In genomic region chr11:69718147-69718546, GRCh38 we compare ENCODE assay signal across 8 cellular contexts. TPM values are rescaled to one million over a fixed set of nuclear protein-coding genes. Genes with fewer than 3 reads are reported as not detected.
DNase-seq lines count a peak whose midpoint lies in the region; ATAC-seq and TF ChIP-seq lines count a peak whose summit lies in the region.

No MANE protein-coding gene starts in this region.

- no peaks in the 10 kb centered on the region for H3K4me1 Mint-ChIP-seq in activated T-cell treated with anti-CD3 and anti-CD28 coated beads, Interleukin-2, amount 50 U/mL, for 4 hours (ENCODE audit: low read depth)
- H3K4me1 Mint-ChIP-seq in immature natural killer cell: no peaks in the 10 kb centered on the region

- TF ChIP-seq RAD21 in neural cell (conservative IDR thresholded peaks at IDR 0.05): peak; percentile 57

- no peaks in the 10 kb centered on the region for H3K9me3 Mint-ChIP-seq in activated T-cell treated with anti-CD3 and anti-CD28 coated beads, Interleukin-2, amount 50 U/mL, for 4 hours
- no peaks in the 10 kb centered on the region for H3K9me3 Mint-ChIP-seq in immature natural killer cell

- H3K36me3 ChIP-seq in neural cell (ENCODE audit: insufficient read depth, low read length): no peaks in the 10 kb centered on the region

- peak; percentile 59 for TF ChIP-seq CTCF in neural cell (IDR thresholded peaks at IDR 0.05; ENCODE audit: poor library complexity, severe bottlenecking)

- no peaks in the 10 kb centered on the region for H3K36me3 Mint-ChIP-seq in activated T-cell treated with anti-CD3 and anti-CD28 coated beads, Interleukin-2, amount 50 U/mL, for 4 hours (ENCODE audit: insufficient read depth)
- H3K36me3 Mint-ChIP-seq in immature natural killer cell: no peaks in the 10 kb centered on the region

- H4K20me1 ChIP-seq in neural cell (ENCODE audit: insufficient read depth): no peaks in the 10 kb centered on the region

- H3K27ac Mint-ChIP-seq in immature natural killer cell: no peak overlapping the region

- H3K9me3 ChIP-seq in neural cell (ENCODE audit: low read length): no peaks in the 10 kb centered on the region

- no peak overlapping the region for H2AFZ ChIP-seq in neural cell (ENCODE audit: low read depth, low read length)

- no peaks in the 10 kb centered on the region for H3K9me2 ChIP-seq in neural cell (ENCODE audit: insufficient read depth, low read length)

- H3K4me3 Mint-ChIP-seq in activated T-cell treated with anti-CD3 and anti-CD28 coated beads, Interleukin-2, amount 50 U/mL, for 4 hours: no peak overlapping the region
- no peak overlapping the region for H3K4me3 Mint-ChIP-seq in immature natural killer cell

- peak; percentile 25 to 37 for ATAC-seq in activated T-cell treated with anti-CD3 and anti-CD28 coated beads, Interleukin-2, amount 50 U/mL, for 4 hours
- no peak for ATAC-seq in GM21390 (IDR thresholded peaks at IDR 0.05; ENCODE audit: unreplicated experiment)

- no peaks in the 10 kb centered on the region for H3K79me2 ChIP-seq in neural cell (replicated peaks; ENCODE audit: insufficient read depth, low read length)

- no peak overlapping the region for H3K9ac ChIP-seq in neural cell (ENCODE audit: low read length)

- H3K4me2 ChIP-seq in neural cell (ENCODE audit: low read length): no peak overlapping the region

- peaks cover 43% of the 10 kb centered on the region for H3K27me3 Mint-ChIP-seq in activated T-cell treated with anti-CD3 and anti-CD28 coated beads, Interleukin-2, amount 50 U/mL, for 4 hours (ENCODE audit: low read depth)
- H3K27me3 Mint-ChIP-seq in immature natural killer cell (ENCODE audit: low read depth in 3 of 3): peaks cover 2 to 4% (median 4%) of the 10 kb centered on the region in 3 donors

- no peak for DNase-seq in activated T-cell treated with anti-CD3 and anti-CD28 coated beads, Interleukin-2, amount 50 U/mL, for 4 hours
- DNase-seq in activated T-cell treated with anti-CD3 and anti-CD28 coated beads for 4 hours: no peak
- peak; percentile 75 for DNase-seq in NCI-H1105 (lab: John Stamatoyannopoulos, UW)
- peak; percentile 73 for DNase-seq in astrocyte of the hippocampus (ENCODE audit: low read depth, low spot score)
- DNase-seq in immature natural killer cell: no peak
- no peak for DNase-seq in activated CD4-positive, alpha-beta T cell treated with anti-CD3 and anti-CD28 coated beads for 4 hours

- no peak overlapping the region for H3K4me3 ChIP-seq in neural cell (ENCODE audit: low read length)

- no peak for TF ChIP-seq EP300 in neural cell (conservative IDR thresholded peaks at IDR 0.05; ENCODE audit: poor library complexity, severe bottlenecking)

- H3K27me3 ChIP-seq in neural cell (ENCODE audit: insufficient read depth, low read depth, low read length): no peaks in the 10 kb centered on the region

- no peak overlapping the region for H3K27ac ChIP-seq in neural cell (ENCODE audit: low read length)

- no peaks in the 10 kb centered on the region for H3F3A ChIP-seq in neural cell (ENCODE audit: insufficient read depth, low read length, poor library complexity, severe bottlenecking)

TF ChIP-seq in neural cell, 6 proteins besides CTCF, POLR2A, EP300 and RAD21:
- no peak for TF ChIP-seq REST (IDR thresholded peaks at IDR 0.05; ENCODE audit: borderline replicate concordance)
- TF ChIP-seq SMC3 (conservative IDR thresholded peaks at IDR 0.05; ENCODE audit: poor library complexity): peak; percentile 63

RNA-seq across cellular contexts. Expression of gene FGF19, which starts 14.3 kb away (rescaled TPM):
- total RNA-seq in activated T-cell treated with anti-CD3 and anti-CD28 coated beads, Interleukin-2, amount 50 U/mL, for 4 hours: not detected
- 4.6 and 6.2 TPM in 2 replicates for polyA plus RNA-seq in neural cell
- polyA minus RNA-seq in neural cell: 7.8 and 8.5 TPM in 2 replicates
- not detected for polyA plus RNA-seq in immature natural killer cell

RNA-seq across cellular contexts. Expression of gene LTO1, which starts 43.0 kb away (rescaled TPM):
- 10 to 100 TPM; 22.2 to 24.5 (median 22.8) TPM for total RNA-seq in activated T-cell treated with anti-CD3 and anti-CD28 coated beads, Interleukin-2, amount 50 U/mL, for 4 hours
- 44.4 and 47.9 TPM in 2 replicates for polyA plus RNA-seq in neural cell
- 24.8 and 28.0 TPM in 2 replicates for polyA minus RNA-seq in neural cell
- 10 to 100 TPM in 2 of 3 donors, 1 to 10 TPM in 1; 7.2 to 13.1 (median 12.3) TPM for polyA plus RNA-seq in immature natural killer cell

RNA-seq across cellular contexts. Expression of gene FGF4, which starts 57.0 kb away (rescaled TPM):
- not detected for total RNA-seq in activated T-cell treated with anti-CD3 and anti-CD28 coated beads, Interleukin-2, amount 50 U/mL, for 4 hours
- polyA plus RNA-seq in neural cell (not detected in 2 replicates), immature natural killer cell (not detected)
- polyA minus RNA-seq in neural cell: not detected in 2 replicates

Comparison
In these comparisons a context has a peak if more than half of its experiments do, and no peak if none do; other contexts are left out.
1. DNase-seq: peak in NCI-H1105 (single experiment) and astrocyte of the hippocampus (single experiment); none in activated T-cell treated with anti-CD3 and anti-CD28 coated beads, Interleukin-2, amount 50 U/mL, for 4 hours (single experiment), activated T-cell treated with anti-CD3 and anti-CD28 coated beads for 4 hours (single experiment), immature natural killer cell (0 of 3) and activated CD4-positive, alpha-beta T cell treated with anti-CD3 and anti-CD28 coated beads for 4 hours (0 of 2).